1 cellular context compared by ENCODE assay signal in the genomic region with DNA sequence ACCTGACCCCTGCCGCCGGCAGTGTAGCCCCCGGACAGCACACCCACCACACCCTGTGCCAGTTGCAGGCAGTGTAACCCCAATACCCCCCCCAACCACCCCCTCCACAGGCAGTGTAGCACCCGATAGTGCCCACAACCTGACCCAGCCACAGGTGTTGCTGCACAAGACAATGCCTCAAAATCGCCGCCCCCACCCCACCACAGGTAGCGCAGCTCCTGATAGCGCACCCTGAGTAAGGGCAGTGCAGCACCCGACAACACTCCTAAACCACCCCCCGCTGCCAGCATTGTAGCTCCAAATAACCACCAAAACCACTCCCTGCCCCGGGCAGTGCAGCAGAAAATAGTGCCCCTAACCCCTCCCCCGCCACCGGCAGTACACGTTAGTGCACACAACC. TPM values are rescaled to one million over a fixed set of nuclear protein-coding genes. Genes with fewer than 3 reads are reported as not detected.
"Had no signal": no experiment of that assay in that cellular context is flagged by ENCODE, and none has a peak within 500 bp of the region (broad histone marks: within the 10 kb centered on the region; RNA-seq: fewer than 3 reads in every experiment).

No MANE protein-coding gene starts in this region.

RNA-seq across cellular contexts. Expression of a gene that starts 0.6 kb away (rescaled TPM):
- polyA plus RNA-seq: adrenal gland had no signal
